Comparison of ENCODE assay signal across 1 cellular context in the genomic region with DNA sequence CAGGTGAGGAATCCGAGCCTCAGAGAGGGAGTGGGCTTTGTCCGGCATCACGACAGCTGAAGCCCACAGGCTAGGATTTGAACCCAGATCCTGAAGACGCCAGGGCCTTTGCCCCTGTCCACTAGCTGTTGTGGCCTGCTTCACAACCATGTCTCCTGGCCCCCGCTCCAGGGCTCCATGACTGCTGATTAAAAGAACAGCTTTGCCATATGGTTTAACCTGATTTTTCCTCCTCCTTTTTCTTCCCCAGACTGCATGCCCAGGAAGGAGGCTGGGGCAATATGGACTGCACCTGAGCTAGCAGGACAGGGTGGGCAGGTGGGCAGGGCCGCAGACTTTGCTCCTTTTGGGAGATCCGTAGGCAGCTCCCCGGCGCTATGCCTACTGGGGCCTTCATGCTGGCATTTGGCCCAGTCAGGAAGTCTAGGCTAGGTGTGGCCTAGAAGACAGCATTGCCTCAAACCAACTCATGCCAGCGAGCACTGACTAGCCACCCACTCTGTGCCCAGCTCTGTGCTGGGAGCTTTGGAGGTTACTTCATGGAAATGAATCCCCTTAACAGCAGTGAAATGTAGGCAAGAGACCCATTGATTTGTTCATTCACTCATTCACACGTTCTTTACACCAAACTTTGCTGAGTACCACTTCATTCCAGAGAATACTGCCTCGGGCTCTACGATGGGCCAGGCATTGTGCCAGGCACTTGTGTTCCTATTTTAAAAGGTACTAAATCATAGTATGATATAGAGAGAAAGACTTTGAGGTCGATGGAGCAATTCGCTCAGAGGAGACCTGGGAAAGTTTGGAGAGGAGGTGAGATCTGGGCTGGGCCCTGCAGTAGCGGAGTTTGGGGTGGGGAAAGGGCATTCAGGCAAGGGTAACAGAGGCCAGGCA.
TF ChIP-seq lines count a peak whose summit lies in the region.

No MANE protein-coding gene starts in this region.

TF ChIP-seq in GM23338, 12 proteins besides CTCF, POLR2A, EP300 and RAD21 (continued from another document):
- TF ChIP-seq, protein P1, sequence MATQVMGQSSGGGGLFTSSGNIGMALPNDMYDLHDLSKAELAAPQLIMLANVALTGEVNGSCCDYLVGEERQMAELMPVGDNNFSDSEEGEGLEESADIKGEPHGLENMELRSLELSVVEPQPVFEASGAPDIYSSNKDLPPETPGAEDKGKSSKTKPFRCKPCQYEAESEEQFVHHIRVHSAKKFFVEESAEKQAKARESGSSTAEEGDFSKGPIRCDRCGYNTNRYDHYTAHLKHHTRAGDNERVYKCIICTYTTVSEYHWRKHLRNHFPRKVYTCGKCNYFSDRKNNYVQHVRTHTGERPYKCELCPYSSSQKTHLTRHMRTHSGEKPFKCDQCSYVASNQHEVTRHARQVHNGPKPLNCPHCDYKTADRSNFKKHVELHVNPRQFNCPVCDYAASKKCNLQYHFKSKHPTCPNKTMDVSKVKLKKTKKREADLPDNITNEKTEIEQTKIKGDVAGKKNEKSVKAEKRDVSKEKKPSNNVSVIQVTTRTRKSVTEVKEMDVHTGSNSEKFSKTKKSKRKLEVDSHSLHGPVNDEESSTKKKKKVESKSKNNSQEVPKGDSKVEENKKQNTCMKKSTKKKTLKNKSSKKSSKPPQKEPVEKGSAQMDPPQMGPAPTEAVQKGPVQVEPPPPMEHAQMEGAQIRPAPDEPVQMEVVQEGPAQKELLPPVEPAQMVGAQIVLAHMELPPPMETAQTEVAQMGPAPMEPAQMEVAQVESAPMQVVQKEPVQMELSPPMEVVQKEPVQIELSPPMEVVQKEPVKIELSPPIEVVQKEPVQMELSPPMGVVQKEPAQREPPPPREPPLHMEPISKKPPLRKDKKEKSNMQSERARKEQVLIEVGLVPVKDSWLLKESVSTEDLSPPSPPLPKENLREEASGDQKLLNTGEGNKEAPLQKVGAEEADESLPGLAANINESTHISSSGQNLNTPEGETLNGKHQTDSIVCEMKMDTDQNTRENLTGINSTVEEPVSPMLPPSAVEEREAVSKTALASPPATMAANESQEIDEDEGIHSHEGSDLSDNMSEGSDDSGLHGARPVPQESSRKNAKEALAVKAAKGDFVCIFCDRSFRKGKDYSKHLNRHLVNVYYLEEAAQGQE (IDR thresholded peaks at IDR 0.05; ENCODE audit: unreplicated experiment): no peak
- TF ChIP-seq NANOG (IDR thresholded peaks at IDR 0.05; ENCODE audit: borderline replicate concordance) (no peak), JUNB (IDR thresholded peaks at IDR 0.05; ENCODE audit: unreplicated experiment) (no peak), CREB1 (CRISPR knock-in tag; IDR thresholded peaks at IDR 0.05; ENCODE audit: low read depth) (no peak), EZH2phosphoT487 (IDR thresholded peaks at IDR 0.05; ENCODE audit: unreplicated experiment) (no peak), STAT1 (IDR thresholded peaks at IDR 0.05; ENCODE audit: unreplicated experiment) (no peak)
